Comparison of ENCODE assay signal across 1 cellular context in the genomic region with DNA sequence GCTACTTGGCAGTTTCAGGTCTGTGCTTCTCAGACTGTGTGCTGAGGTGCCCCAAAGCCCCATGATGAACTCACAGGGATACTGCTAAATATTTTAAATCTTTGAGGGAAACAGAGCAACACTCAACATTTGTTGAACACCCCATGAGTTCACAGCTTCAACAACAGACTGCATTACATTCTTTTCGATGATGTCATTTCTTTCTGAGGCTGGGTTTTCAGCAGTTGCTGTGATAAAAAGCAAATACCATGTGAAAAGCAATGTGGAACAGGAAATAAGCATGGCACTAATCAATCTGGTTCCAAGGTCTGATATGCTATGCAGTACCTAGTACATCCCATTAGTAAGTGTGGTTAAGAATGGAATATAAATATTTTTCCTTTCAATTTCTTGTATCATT.
TF ChIP-seq lines count a peak whose summit lies in the region.

No MANE protein-coding gene starts in this region.

TF ChIP-seq in SK-N-SH, 30 proteins besides CTCF, POLR2A, EP300 and RAD21 (continued from another document):
- TF ChIP-seq, protein P1, sequence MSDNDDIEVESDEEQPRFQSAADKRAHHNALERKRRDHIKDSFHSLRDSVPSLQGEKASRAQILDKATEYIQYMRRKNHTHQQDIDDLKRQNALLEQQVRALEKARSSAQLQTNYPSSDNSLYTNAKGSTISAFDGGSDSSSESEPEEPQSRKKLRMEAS (IDR thresholded peaks at IDR 0.05; ENCODE audit: low read depth) = peak; percentile 73; the same call in 1 of the 2 replicates
- TF ChIP-seq SIN3A (IDR thresholded peaks at IDR 0.05; ENCODE audit: borderline replicate concordance, low read depth, low read length) (no peak), MXI1 (IDR thresholded peaks at IDR 0.05; ENCODE audit: low read depth, low read length) (no peak), JUND (IDR thresholded peaks at IDR 0.05) (peak; percentile 41)
